In genomic region chr22:22450343-22450839, GRCh38 we compare ENCODE assay signal across 10 cellular contexts. TPM values are rescaled to one million over a fixed set of nuclear protein-coding genes. Genes with fewer than 3 reads are reported as not detected.
DNase-seq lines count a peak whose midpoint lies in the region; ATAC-seq and TF ChIP-seq lines count a peak whose summit lies in the region.
"Had no signal": no experiment of that assay in that cellular context is flagged by ENCODE, and none has a peak within 500 bp of the region (broad histone marks: within the 10 kb centered on the region; RNA-seq: fewer than 3 reads in every experiment).

No MANE protein-coding gene starts in this region.

- H3K4me1 Mint-ChIP-seq in mesothelial cell of epicardium: no peaks in the 10 kb centered on the region

- H3K27ac Mint-ChIP-seq in mesothelial cell of epicardium: no peak overlapping the region
- H3K27ac Mint-ChIP-seq: activated T-cell treated with anti-CD3 and anti-CD28 coated beads, Interleukin-2, amount 50 U/mL, for 72 hours had no signal

- no peaks in the 10 kb centered on the region for H3K36me3 Mint-ChIP-seq in mesothelial cell of epicardium

- H3K4me1 ChIP-seq in left ventricle myocardium inferior: no peaks in the 10 kb centered on the region
- H3K4me1 ChIP-seq in upper lobe of right lung: no peaks in the 10 kb centered on the region

- H3K27me3 ChIP-seq in left ventricle myocardium inferior (ENCODE audit: low read depth) (peaks cover 94% of the 10 kb centered on the region), upper lobe of right lung (no peaks in the 10 kb centered on the region)

- H3K36me3 ChIP-seq in left ventricle myocardium inferior (no peaks in the 10 kb centered on the region), upper lobe of right lung (no peaks in the 10 kb centered on the region)

- H3K9me3 ChIP-seq in left ventricle myocardium inferior (replicated peaks) (peaks cover 15% of the 10 kb centered on the region), upper lobe of right lung (no peaks in the 10 kb centered on the region)

- ATAC-seq in left ventricle myocardium superior: peak; percentile 43
- ATAC-seq in HG03095 (IDR thresholded peaks at IDR 0.05; ENCODE audit: unreplicated experiment): peak; percentile 95
- peak; percentile 95 for ATAC-seq in upper lobe of right lung
- ATAC-seq in SK-N-SH treated with all-trans-retinoic acid at 6 μM for 48 hours: no peak
- ATAC-seq: activated T-cell treated with anti-CD3 and anti-CD28 coated beads, Interleukin-2, amount 50 U/mL, for 72 hours had no signal

- H3K4me3 ChIP-seq in left ventricle myocardium inferior (no peak overlapping the region), upper lobe of right lung (no peak overlapping the region)

- intact Hi-C loops in left ventricle myocardium superior (cut with micrococcal nuclease) (no loop called here), left ventricle myocardium inferior (cut with micrococcal nuclease) (no loop called here), upper lobe of right lung (cut with DNase I) (no loop called here)

- H3K27ac ChIP-seq in left ventricle myocardium inferior (replicated peaks): no peak overlapping the region
- no peak overlapping the region for H3K27ac ChIP-seq in upper lobe of right lung
- H3K27ac ChIP-seq: C4-2B had no signal

- H3K9me3 Mint-ChIP-seq in mesothelial cell of epicardium: peaks cover 22% of the 10 kb centered on the region

- peaks cover 83% of the 10 kb centered on the region for H3K27me3 Mint-ChIP-seq in mesothelial cell of epicardium (ENCODE audit: low read depth)

- TF ChIP-seq CTCF in left ventricle myocardium inferior (IDR thresholded peaks at IDR 0.05; ENCODE audit: borderline replicate concordance) (no peak), upper lobe of right lung (IDR thresholded peaks at IDR 0.05) (no peak), mesothelial cell of epicardium (IDR thresholded peaks at IDR 0.05; ENCODE audit: unreplicated experiment) (no peak)

- DNase-seq in left ventricle myocardium superior (no peak), left ventricle myocardium inferior (no peak), SKM-1 (lab: John Stamatoyannopoulos, UW; ENCODE audit: unreplicated experiment) (peak; percentile 74), upper lobe of right lung (no peak), activated T-cell treated with anti-CD3 and anti-CD28 coated beads for 4 hours (no peak), mesothelial cell of epicardium (ENCODE audit: low spot score in 2 of 2, unreplicated experiment in 2 of 2) (no peak)
- DNase-seq: activated T-cell treated with anti-CD3 and anti-CD28 coated beads, Interleukin-2, amount 50 U/mL, for 72 hours had no signal

- H3K4me3 Mint-ChIP-seq in mesothelial cell of epicardium: no peak overlapping the region
- H3K4me3 Mint-ChIP-seq: activated T-cell treated with anti-CD3 and anti-CD28 coated beads, Interleukin-2, amount 50 U/mL, for 72 hours had no signal

TF ChIP-seq in SK-N-SH treated with all-trans-retinoic acid at 6 μM for 48 hours, 23 proteins besides CTCF, POLR2A, EP300 and RAD21:
- TF ChIP-seq ZFP3 (CRISPR knock-in tag; IDR thresholded peaks at IDR 0.05): no peak

RNA-seq across cellular contexts. Expression of gene ZNF280B, which starts 58.2 kb away (rescaled TPM):
- total RNA-seq in left ventricle myocardium superior (0.62 TPM), left ventricle myocardium inferior (0.96 TPM), upper lobe of right lung (0.49 TPM), mesothelial cell of epicardium (6.0 to 6.9 TPM (median 6.4 TPM) in 3 replicates)
